In genomic region chr13:110297011-110297410, GRCh38 we compare ENCODE assay signal across 19 cellular contexts. TPM values are rescaled to one million over a fixed set of nuclear protein-coding genes. Genes with fewer than 3 reads are reported as not detected.
"Had no signal": no experiment of that assay in that cellular context is flagged by ENCODE, and none has a peak within 500 bp of the region (broad histone marks: within the 10 kb centered on the region; RNA-seq: fewer than 3 reads in every experiment).

No MANE protein-coding gene starts in this region.

- H3K4me1 ChIP-seq: pancreas had no signal

- H3K36me3 ChIP-seq: pancreas, suprapubic skin, upper lobe of right lung had no signal

- ATAC-seq: activated CD8-positive, alpha-beta T cell treated with anti-CD3 and anti-CD28 coated beads for 36 hours; activated T-helper 17 cell treated with anti-CD3 and anti-CD28 coated beads, Interleukin-2, amount 50 U/mL, for 72 hours; foreskin keratinocyte; left ventricle myocardium superior; naive thymus-derived CD8-positive, alpha-beta T cell; pancreas; SK-N-SH treated with all-trans-retinoic acid at 6 μM for 48 hours; stimulated activated naive CD8-positive, alpha-beta T cell treated with anti-CD3 and anti-CD28 coated beads, Interleukin-15, Interleukin-2, amounts not matched to agents 100 U/mL and 50 U/mL, for 24 hours; upper lobe of right lung had no signal

- H3K27ac ChIP-seq: foreskin keratinocyte, pancreas, suprapubic skin, upper lobe of right lung had no signal

- H3K9me3 ChIP-seq: pancreas, suprapubic skin, upper lobe of right lung had no signal

- H3K27me3 ChIP-seq: foreskin keratinocyte, pancreas, upper lobe of right lung had no signal

- H3K4me3 ChIP-seq: pancreas, suprapubic skin, upper lobe of right lung had no signal

- DNase-seq: activated CD4-positive, alpha-beta T cell treated with anti-CD3 and anti-CD28 coated beads, Interleukin-2, amount 10 ng/mL, durations not matched to agents 24 days and 14 days; activated CD8-positive, alpha-beta T cell treated with anti-CD3 and anti-CD28 coated beads for 36 hours; activated naive CD4-positive, alpha-beta T cell; activated T-cell treated with anti-CD3 and anti-CD28 coated beads, Interleukin-2, amount 50 U/mL, for 1 hour; effector memory CD4-positive, alpha-beta T cell; foreskin keratinocyte; kidney glomerular epithelial cell; left ventricle myocardium superior; naive thymus-derived CD8-positive, alpha-beta T cell; pancreas; SHP77 treated with DMSO at 0.1 percent for 48 hours; stimulated activated CD4-positive, alpha-beta T cell treated with anti-CD3 and anti-CD28 coated beads, Interleukin-2, amount 100 ng/mL, for 24 hours; stimulated activated naive CD8-positive, alpha-beta T cell treated with anti-CD3 and anti-CD28 coated beads, Interleukin-15, Interleukin-2, amounts not matched to agents 100 U/mL and 50 U/mL, for 24 hours; T-helper 1 cell; T-helper 9 cell; upper lobe of right lung had no signal

RNA-seq across cellular contexts. Expression of gene COL4A1, which starts 9.9 kb away (rescaled TPM):
- total RNA-seq: activated CD4-positive, alpha-beta T cell treated with anti-CD3 and anti-CD28 coated beads, Interleukin-2, amount 10 ng/mL, durations not matched to agents 24 days and 14 days; activated CD8-positive, alpha-beta T cell treated with anti-CD3 and anti-CD28 coated beads for 36 hours; activated T-helper 17 cell treated with anti-CD3 and anti-CD28 coated beads, Interleukin-2, amount 50 U/mL, for 72 hours; naive thymus-derived CD8-positive, alpha-beta T cell had no signal
- polyA plus RNA-seq: naive thymus-derived CD8-positive, alpha-beta T cell had no signal

RNA-seq across cellular contexts. Expression of gene COL4A2, which starts 10.1 kb away (rescaled TPM):
- total RNA-seq: activated CD4-positive, alpha-beta T cell treated with anti-CD3 and anti-CD28 coated beads, Interleukin-2, amount 10 ng/mL, durations not matched to agents 24 days and 14 days; activated CD8-positive, alpha-beta T cell treated with anti-CD3 and anti-CD28 coated beads for 36 hours; naive thymus-derived CD8-positive, alpha-beta T cell had no signal
- polyA plus RNA-seq: naive thymus-derived CD8-positive, alpha-beta T cell had no signal
